ENCODE assay signal across 33 cellular contexts in the genomic region with DNA sequence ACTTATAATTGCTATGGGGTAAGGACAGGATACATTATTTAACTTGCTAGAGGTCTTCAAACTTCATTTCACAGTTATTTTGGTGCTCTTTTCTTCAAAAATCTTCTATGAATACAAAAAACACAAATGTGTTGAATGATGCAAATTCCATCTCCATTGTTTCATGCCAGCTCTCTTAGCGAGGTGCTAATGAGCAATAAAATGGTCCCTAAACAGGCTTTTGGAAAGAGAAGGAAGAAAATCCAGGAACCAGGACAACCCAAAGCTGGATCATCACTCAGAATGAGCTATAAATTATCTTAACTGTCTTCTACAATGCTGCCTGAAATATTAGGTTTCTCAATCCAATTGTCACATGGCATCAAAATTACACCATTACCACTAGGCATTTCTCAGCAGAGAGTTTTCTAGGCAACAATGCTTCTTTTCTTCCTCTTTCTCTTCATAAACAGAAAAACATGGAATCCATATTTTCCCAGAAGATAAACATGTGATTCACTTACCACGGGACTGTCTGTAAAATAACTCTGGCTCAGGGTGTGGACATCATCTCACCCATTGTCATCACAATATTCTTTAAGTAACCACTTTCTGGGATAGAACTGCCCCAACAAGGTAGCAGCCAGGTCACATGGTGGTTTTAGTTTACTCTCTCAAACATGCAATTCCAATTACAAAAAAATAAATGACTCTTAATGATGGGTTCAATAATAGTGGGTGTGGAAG.
DNase-seq lines count a peak whose midpoint lies in the region; ATAC-seq and TF ChIP-seq lines count a peak whose summit lies in the region.
"Had no signal": no experiment of that assay in that cellular context is flagged by ENCODE, and none has a peak within 500 bp of the region (broad histone marks: within the 10 kb centered on the region; RNA-seq: fewer than 3 reads in every experiment).

No MANE protein-coding gene starts in this region.

- in situ Hi-C loops in mammary epithelial cell (cut with MboI; ENCODE audit: low sequenced_read_pairs in 2 of 2), result no loop called here

- no peaks in the 10 kb centered on the region for H3K79me2 ChIP-seq in mammary epithelial cell (ENCODE audit: insufficient read depth, low read length)

- H3K4me2 ChIP-seq in mammary epithelial cell (ENCODE audit: insufficient read depth, low read depth, low read length), result peak overlapping the region; percentile 45

- no peak overlapping the region for H3K4me3 Mint-ChIP-seq in activated naive CD8-positive, alpha-beta T cell treated with anti-CD3 and anti-CD28 coated beads, Interleukin-2, amount 50 U/mL, for 24 hours
- H3K4me3 Mint-ChIP-seq: activated CD4-positive, alpha-beta memory T cell treated with anti-CD3 and anti-CD28 coated beads, Interleukin-2, amount 10 ng/mL, durations not matched to agents 7 days and 5 days; stimulated activated effector memory CD8-positive, alpha-beta T cell treated with anti-CD3 and anti-CD28 coated beads, Interleukin-12 subunit alpha, Interleukin-12 subunit beta, amount 100 ng/mL, for 72 hours; T-cell had no signal

- no peaks in the 10 kb centered on the region for H3K36me3 Mint-ChIP-seq in activated naive CD8-positive, alpha-beta T cell treated with anti-CD3 and anti-CD28 coated beads, Interleukin-2, amount 50 U/mL, for 24 hours (ENCODE audit: low read depth)
- H3K36me3 Mint-ChIP-seq: stimulated activated effector memory CD8-positive, alpha-beta T cell treated with anti-CD3 and anti-CD28 coated beads, Interleukin-12 subunit alpha, Interleukin-12 subunit beta, amount 100 ng/mL, for 72 hours; T-cell had no signal

- H3K4me1 ChIP-seq in mammary epithelial cell (ENCODE audit: insufficient read depth, low read length), result peaks cover 23% of the 10 kb centered on the region
- H3K4me1 ChIP-seq: gastroesophageal sphincter, Peyer's patch, upper lobe of left lung had no signal

- H4K20me1 ChIP-seq in mammary epithelial cell (ENCODE audit: insufficient read depth, low read length), result no peaks in the 10 kb centered on the region

- H3K9me3 ChIP-seq in mammary epithelial cell (replicated peaks; ENCODE audit: insufficient read depth, low read length), result no peaks in the 10 kb centered on the region
- H3K9me3 ChIP-seq: neutrophil, Peyer's patch, upper lobe of left lung had no signal

- ATAC-seq in activated naive CD8-positive, alpha-beta T cell treated with anti-CD3 and anti-CD28 coated beads, Interleukin-2, amount 50 U/mL, for 24 hours, result no peak
- ATAC-seq: gastroesophageal sphincter; K562; sciatic nerve; stimulated activated effector memory CD8-positive, alpha-beta T cell treated with anti-CD3 and anti-CD28 coated beads, Interleukin-12 subunit alpha, Interleukin-12 subunit beta, amount 100 ng/mL, for 72 hours; T-cell had no signal

- H3K4me1 Mint-ChIP-seq in activated naive CD8-positive, alpha-beta T cell treated with anti-CD3 and anti-CD28 coated beads, Interleukin-2, amount 50 U/mL, for 24 hours, result no peaks in the 10 kb centered on the region
- H3K4me1 Mint-ChIP-seq: activated CD4-positive, alpha-beta memory T cell treated with anti-CD3 and anti-CD28 coated beads, Interleukin-2, amount 10 ng/mL, durations not matched to agents 7 days and 5 days; stimulated activated effector memory CD8-positive, alpha-beta T cell treated with anti-CD3 and anti-CD28 coated beads, Interleukin-12 subunit alpha, Interleukin-12 subunit beta, amount 100 ng/mL, for 72 hours; T-cell had no signal

- no peaks in the 10 kb centered on the region for H3K27me3 Mint-ChIP-seq in activated naive CD8-positive, alpha-beta T cell treated with anti-CD3 and anti-CD28 coated beads, Interleukin-2, amount 50 U/mL, for 24 hours
- H3K27me3 Mint-ChIP-seq: activated CD4-positive, alpha-beta memory T cell treated with anti-CD3 and anti-CD28 coated beads, Interleukin-2, amount 10 ng/mL, durations not matched to agents 7 days and 5 days; progenitor cell of endocrine pancreas; T-cell had no signal

- DNase-seq in NCI-H748 (lab: John Stamatoyannopoulos, UW; ENCODE audit: unreplicated experiment) (peak; percentile 71), NCI-H748 treated with DMSO at 0.1 percent for 48 hours (lab: John Stamatoyannopoulos, UW) (no peak), mammary epithelial cell (peak; percentile 93), fibroblast of pulmonary artery (ENCODE audit: low read depth) (peak; percentile 21), KG1 (lab: John Stamatoyannopoulos, UW) (no peak), T-helper 1 cell (no peak), D341Med (ENCODE audit: low spot score) (no peak)
- no peak for DNase-seq in activated naive CD8-positive, alpha-beta T cell treated with anti-CD3 and anti-CD28 coated beads, Interleukin-2, amount 50 U/mL, for 24 hours
- DNase-seq: activated CD4-positive, alpha-beta memory T cell treated with anti-CD3 and anti-CD28 coated beads, Interleukin-2, amount 10 ng/mL, durations not matched to agents 7 days and 5 days; activated CD4-positive, CD25-positive, alpha-beta regulatory T cell treated with anti-CD3 and anti-CD28 coated beads, Interleukin-2, amount 50 U/mL, for 72 hours; activated CD8-positive, alpha-beta memory T cell treated with anti-CD3 and anti-CD28 coated beads, Interleukin-2, amount 50 U/mL, for 48 hours; activated naive CD4-positive, alpha-beta T cell treated with anti-CD3 and anti-CD28 coated beads, Interleukin-2, amount 50 U/mL, for 16 hours; Calu3; caudate nucleus; hippocampal formation; mesenchymal stem cell; NCI-H1417; NCI-H2081; NCI-H2227 treated with DMSO at 0.1 percent for 48 hours; NCI-H526 treated with DMSO at 0.1 percent for 48 hours; Peyer's patch; SIG-M5; stimulated activated CD4-positive, alpha-beta T cell treated with anti-CD3 and anti-CD28 coated beads, Interleukin-4, amount 100 ng/mL, for 24 hours; substantia nigra; T-cell; upper lobe of left lung had no signal

- no peak overlapping the region for H3K4me3 ChIP-seq in mammary epithelial cell (replicated peaks in 1 of 3; ENCODE audit: insufficient read depth in 1 of 3, low read depth in 2 of 3, low read length in 3 of 3)
- H3K4me3 ChIP-seq in fibroblast of pulmonary artery (replicated peaks; ENCODE audit: low read depth, low read length), result no peak overlapping the region
- H3K4me3 ChIP-seq: gastroesophageal sphincter, K562, Peyer's patch, upper lobe of left lung had no signal

- peak overlapping the region; percentile 57 for H2AFZ ChIP-seq in mammary epithelial cell (ENCODE audit: low read depth, low read length)

- H3K27ac Mint-ChIP-seq in activated naive CD8-positive, alpha-beta T cell treated with anti-CD3 and anti-CD28 coated beads, Interleukin-2, amount 50 U/mL, for 24 hours, result no peak overlapping the region
- H3K27ac Mint-ChIP-seq: activated CD4-positive, alpha-beta memory T cell treated with anti-CD3 and anti-CD28 coated beads, Interleukin-2, amount 10 ng/mL, durations not matched to agents 7 days and 5 days; progenitor cell of endocrine pancreas; stimulated activated effector memory CD8-positive, alpha-beta T cell treated with anti-CD3 and anti-CD28 coated beads, Interleukin-12 subunit alpha, Interleukin-12 subunit beta, amount 100 ng/mL, for 72 hours; T-cell had no signal

- no peaks in the 10 kb centered on the region for H3K27me3 ChIP-seq in mammary epithelial cell (ENCODE audit: insufficient read depth, low read length)
- H3K27me3 ChIP-seq: gastroesophageal sphincter, neutrophil, Peyer's patch, upper lobe of left lung had no signal

- dilution Hi-C loops in mammary epithelial cell (cut with HindIII; ENCODE audit: low sequenced_read_pairs), result no loop called here

- WGBS in mammary epithelial cell (ENCODE audit: low coverage, missing lambda C conversion rate), result 15% methylated on average over 2 of the region's 2 CpGs

- H3K27ac ChIP-seq in mammary epithelial cell (ENCODE audit: insufficient read depth, low read depth, low read length), result peak overlapping the region; percentile 71
- H3K27ac ChIP-seq: 22Rv1, gastroesophageal sphincter, neutrophil, Peyer's patch, upper lobe of left lung had no signal

- peak overlapping the region; percentile 34 for H3K9ac ChIP-seq in mammary epithelial cell (ENCODE audit: insufficient read depth, low read length)

- peaks cover 15% of the 10 kb centered on the region for H3K9me3 Mint-ChIP-seq in activated naive CD8-positive, alpha-beta T cell treated with anti-CD3 and anti-CD28 coated beads, Interleukin-2, amount 50 U/mL, for 24 hours

- TF ChIP-seq CTCF in mammary epithelial cell (conservative IDR thresholded peaks at IDR 0.05 in 1 of 2, IDR thresholded peaks at IDR 0.05 in 1 of 2; ENCODE audit: extremely low read depth in 1 of 2, insufficient read depth in 1 of 2, low read depth in 1 of 2, low read length in 2 of 2) (no peak), fibroblast of pulmonary artery (IDR thresholded peaks at IDR 0.05; ENCODE audit: low read length, missing control alignments) (no peak)

- BruUV-seq in mammary epithelial cell (replicated peaks; lab: Mats Ljungman, UMichigan), result TSS peak; percentile 63

- intact Hi-C loops in mammary epithelial cell (cut with micrococcal nuclease), result loop anchor here (2.0 kb wide), 1 partner anchor 30 kb away; no protein-coding TSS in a partner anchor

- CTCF ChIA-PET in mammary epithelial cell (lab: Charles Lee; ENCODE audit: low non-redundant PET), result interaction anchor here (0.6 kb wide), 1 partner anchor 17 kb away, joined by 4 read pairs; no protein-coding TSS in a partner anchor

- H3K36me3 ChIP-seq in mammary epithelial cell (ENCODE audit: insufficient read depth, low read length), result no peaks in the 10 kb centered on the region
- H3K36me3 ChIP-seq: gastroesophageal sphincter, neutrophil, Peyer's patch, upper lobe of left lung had no signal

Comparison
In these comparisons a context has a peak if more than half of its experiments do, and no peak if none do; other contexts are left out.
1. DNase-seq: peak in NCI-H748 (single experiment), mammary epithelial cell (single experiment) and fibroblast of pulmonary artery (single experiment); none in NCI-H748 treated with DMSO at 0.1 percent for 48 hours (single experiment), KG1 (single experiment), T-helper 1 cell (0 of 5), activated naive CD8-positive, alpha-beta T cell treated with anti-CD3 and anti-CD28 coated beads, Interleukin-2, amount 50 U/mL, for 24 hours (single experiment) and D341Med (single experiment).